In genomic region chrX:150693782-150694574, GRCh38 we compare ENCODE assay signal across 8 cellular contexts. TPM values are rescaled to one million over a fixed set of nuclear protein-coding genes. Genes with fewer than 3 reads are reported as not detected.
DNase-seq lines count a peak whose midpoint lies in the region; ATAC-seq and TF ChIP-seq lines count a peak whose summit lies in the region.

No MANE protein-coding gene starts in this region.

- peak overlapping the region; percentile 81 to 90 (median 86) for H3K27ac ChIP-seq in stomach

- peaks cover 0 to 11% (median 2%) of the 10 kb centered on the region in 4 donors for H3K9me3 ChIP-seq in stomach

- H3K36me3 Mint-ChIP-seq in CD14-positive monocyte: peaks cover 2 to 4% of the 10 kb centered on the region in 2 donors

- no peak for TF ChIP-seq CTCF in CD14-positive monocyte (IDR thresholded peaks at IDR 0.05)
- TF ChIP-seq CTCF in stomach (IDR thresholded peaks at IDR 0.05): no peak

- peaks cover 0 to 8% (median 0%) of the 10 kb centered on the region in 3 donors for H3K27me3 Mint-ChIP-seq in CD14-positive monocyte (ENCODE audit: low read depth in 3 of 3)

- peaks cover 41% of the 10 kb centered on the region for H3K4me1 Mint-ChIP-seq in CD14-positive monocyte

- intact Hi-C loops in CD14-positive monocyte (cut with micrococcal nuclease): no loop called here
- intact Hi-C loops in stomach (cut with DNase I; ENCODE audit: low total_unique reads): no loop called here

- H3K9me3 Mint-ChIP-seq in CD14-positive monocyte: peaks cover 0 to 6% (median 0%) of the 10 kb centered on the region in 7 donors

- peak overlapping the region; percentile 88 to 97 (median 96) for H3K27ac Mint-ChIP-seq in CD14-positive monocyte

- 0 to 43% (median 9%) methylated on average over 14 to 30 of the region's 33 CpGs for WGBS in stomach, 5 donors

- H3K27me3 ChIP-seq in stomach: no peaks in the 10 kb centered on the region

- TF ChIP-seq EP300 in stomach (IDR thresholded peaks at IDR 0.05): no peak

- peak; percentile 73 for ATAC-seq in HG03196 (IDR thresholded peaks at IDR 0.05; ENCODE audit: unreplicated experiment)

- H3K4me3 Mint-ChIP-seq in CD14-positive monocyte: peak overlapping the region; percentile 95

- peaks cover 0 to 50% (median 8%) of the 10 kb centered on the region in 4 donors for H3K4me1 ChIP-seq in stomach

- TF ChIP-seq POLR2A in erythroblast (IDR thresholded peaks at IDR 0.05; ENCODE audit: low read length) (no peak), stomach (IDR thresholded peaks at IDR 0.05) (no peak)

- H3K36me3 ChIP-seq in stomach: no peaks in the 10 kb centered on the region

- H3K4me3 ChIP-seq in stomach: peak overlapping the region; percentile 50 to 56 (median 56)

- peak; percentile 46 for DNase-seq in CD14-positive monocyte (ENCODE audit: low spot score)
- DNase-seq in GM19238 (ENCODE audit: insufficient read length, low spot score): peak; percentile 85
- peak; percentile 34 for DNase-seq in NCI-H748 treated with DMSO at 0.1 percent for 48 hours (lab: John Stamatoyannopoulos, UW)
- peak; percentile 46 for DNase-seq in activated T-cell treated with anti-CD3 and anti-CD28 coated beads for 24 hours (ENCODE audit: low read depth)
- DNase-seq in erythroblast (lab: John Stamatoyannopoulos, UW): peak; percentile 37 to 38
- DNase-seq in myocyte (ENCODE audit: low read depth): peak; percentile 84
- DNase-seq in stomach: peak; percentile 66

RNA-seq across cellular contexts. Expression of gene MTMR1, which starts 0.8 kb away (rescaled TPM):
- 1 to 10 TPM; 5.8 to 6.1 TPM for polyA plus RNA-seq in CD14-positive monocyte
- 42.3 and 64.4 TPM in 2 replicates for total RNA-seq in myocyte
- 12.6 TPM for polyA plus RNA-seq in myocyte (2012)
- total RNA-seq in stomach: 10 to 100 TPM in 3 of 5 donors, 1 to 10 TPM in 2; 4.7 to 36.4 (median 19.9) TPM
- polyA plus RNA-seq in stomach: 1 to 10 TPM; 5.4 to 9.4 (median 5.5) TPM

Comparison
In these comparisons a context has a peak if more than half of its experiments do, and no peak if none do; other contexts are left out.
1. Peak in every context shown above with its lines: DNase-seq, ATAC-seq, H3K4me3 ChIP-seq and H3K27ac ChIP-seq.
2. DNase-seq: peak in every context shown above with its lines; median percentile 85 in GM19238; 84 in myocyte; 66 in stomach; 46 in CD14-positive monocyte; 46 in activated T-cell treated with anti-CD3 and anti-CD28 coated beads for 24 hours; 38 in erythroblast; 34 in NCI-H748 treated with DMSO at 0.1 percent for 48 hours.